Comparison of ENCODE assay signal across 13 cellular contexts in genomic region chr4:16262188-16262587, GRCh38.
"Had no signal": no experiment of that assay in that cellular context is flagged by ENCODE, and none has a peak within 500 bp of the region (broad histone marks: within the 10 kb centered on the region; RNA-seq: fewer than 3 reads in every experiment).

No MANE protein-coding gene starts in this region.

- H3K9me3 ChIP-seq: adrenal gland, esophagus muscularis mucosa, ovary, right lobe of liver, upper lobe of left lung had no signal

- H3K4me1 ChIP-seq: neural progenitor cell, right lobe of liver, upper lobe of left lung had no signal

- DNase-seq: activated CD4-positive, alpha-beta T cell treated with anti-CD3 and anti-CD28 coated beads for 48 hours; activated CD8-positive, alpha-beta memory T cell treated with anti-CD3 and anti-CD28 coated beads, Interleukin-2, amount 50 U/mL, for 48 hours; adrenal gland; hippocampal formation; ovary; right lobe of liver; stimulated activated naive CD8-positive, alpha-beta T cell treated with anti-CD3 and anti-CD28 coated beads, Interleukin-15, amount 100 ng/mL, for 72 hours; upper lobe of left lung had no signal

- H3K36me3 ChIP-seq: adrenal gland, neural progenitor cell, ovary, right lobe of liver, upper lobe of left lung had no signal

- ATAC-seq: left lobe of liver; right lobe of liver; stimulated activated naive CD8-positive, alpha-beta T cell treated with anti-CD3 and anti-CD28 coated beads, Interleukin-15, amount 100 ng/mL, for 72 hours; WTC11 had no signal

- H3K4me3 ChIP-seq: adrenal gland, esophagus muscularis mucosa, neural progenitor cell, ovary, right lobe of liver, smooth muscle cell, upper lobe of left lung had no signal

- H3K27me3 ChIP-seq: adrenal gland, esophagus muscularis mucosa, neural progenitor cell, ovary, right lobe of liver, upper lobe of left lung had no signal

- H3K27ac ChIP-seq: adrenal gland, esophagus muscularis mucosa, neural progenitor cell, ovary, right lobe of liver, upper lobe of left lung had no signal
